ENCODE assay signal across 8 cellular contexts in genomic region chr4:184745747-184746531, GRCh38. TPM values are rescaled to one million over a fixed set of nuclear protein-coding genes. Genes with fewer than 3 reads are reported as not detected.
A peak's percentile ranks its signal among the peaks of the same experiment; 100 is the strongest.
DNase-seq lines count a peak whose midpoint lies in the region; ATAC-seq and TF ChIP-seq lines count a peak whose summit lies in the region.

No MANE protein-coding gene starts in this region.

- H3K4me2 ChIP-seq in BLaER1: peak overlapping the region; percentile 70

- H3K9me3 ChIP-seq in BLaER1: peaks cover 7% of the 10 kb centered on the region
- H3K9me3 ChIP-seq in adipocyte (ENCODE audit: control insufficient read depth, low read length): no peaks in the 10 kb centered on the region
- peaks cover 0 to 2% (median 0%) of the 10 kb centered on the region in 11 donors for H3K9me3 ChIP-seq in heart right ventricle
- H3K9me3 ChIP-seq in uterus: no peaks in the 10 kb centered on the region

- H3K27me3 ChIP-seq in BLaER1 (no peaks in the 10 kb centered on the region), adipocyte (replicated peaks; ENCODE audit: control insufficient read depth, insufficient read depth, low read length) (no peaks in the 10 kb centered on the region), heart right ventricle (no peaks in the 10 kb centered on the region), rectal smooth muscle tissue (ENCODE audit: control insufficient read depth, insufficient read depth, low read length) (no peaks in the 10 kb centered on the region), uterus (no peaks in the 10 kb centered on the region)

- peak; percentile 58 for ATAC-seq in GM21360 (IDR thresholded peaks at IDR 0.05; ENCODE audit: unreplicated experiment)
- peak in 7 of 8 donors; percentile 44 to 83 (median 67) for ATAC-seq in heart right ventricle

- H3K36me3 ChIP-seq in BLaER1: no peaks in the 10 kb centered on the region; the same call in 1 of the 2 replicates
- H3K36me3 ChIP-seq in adipocyte (ENCODE audit: control insufficient read depth, insufficient read depth, low read length, severe bottlenecking): no peaks in the 10 kb centered on the region
- no peaks in the 10 kb centered on the region for H3K36me3 ChIP-seq in heart right ventricle
- H3K36me3 ChIP-seq in rectal smooth muscle tissue (ENCODE audit: control insufficient read depth, insufficient read depth, low read length): no peaks in the 10 kb centered on the region
- H3K36me3 ChIP-seq in uterus: no peaks in the 10 kb centered on the region

- H4K20me1 ChIP-seq in BLaER1: no peaks in the 10 kb centered on the region

- H3K27ac ChIP-seq in BLaER1: peak overlapping the region; percentile 66
- H3K27ac ChIP-seq in heart right ventricle: peak overlapping the region; percentile 67 to 89 (median 82)
- H3K27ac ChIP-seq in rectal smooth muscle tissue (ENCODE audit: low read depth, low read length): peak overlapping the region; percentile 77
- H3K27ac ChIP-seq in uterus: peak overlapping the region; percentile 83 to 85

- intact Hi-C loops in heart right ventricle (cut with DNase I): loop anchor here in 8 of 10 donors (2.0 to 10.0 kb wide), 11 partner anchors 71 to 349 kb away; partner anchors contain the start of genes ACSL1 (in 2 of the 8), CASP3 (in 1 of the 8) and PRIMPOL (in 1 of the 8)
- intact Hi-C loops in uterus (cut with DNase I; ENCODE audit: low total_unique reads): no loop called here

- H3K9ac ChIP-seq in BLaER1 (peak overlapping the region; percentile 51), adipocyte (ENCODE audit: low read length) (peak overlapping the region; percentile 87), rectal smooth muscle tissue (ENCODE audit: low read length) (no peak overlapping the region)

- whole genome bisulfite sequencing in heart right ventricle, 2 donors: 26 to 28% methylated on average over 12 of the region's 12 CpGs

- no peak overlapping the region for H3K4me3 ChIP-seq in BLaER1
- H3K4me3 ChIP-seq in NB4 (ENCODE audit: low read depth, low read length): peak overlapping the region; percentile 29
- H3K4me3 ChIP-seq in adipocyte (ENCODE audit: low read length): peak overlapping the region; percentile 66
- H3K4me3 ChIP-seq in heart right ventricle: peak overlapping the region in 6 of 10 donors; percentile 1 to 20 (median 6)
- H3K4me3 ChIP-seq in rectal smooth muscle tissue (ENCODE audit: low read length): no peak overlapping the region
- peak overlapping the region in 1 of 2 donors; percentile 9 for H3K4me3 ChIP-seq in uterus

- no peak for TF ChIP-seq POLR2A in NB4 (IDR thresholded peaks at IDR 0.05; ENCODE audit: extremely low read depth, insufficient read length)
- TF ChIP-seq POLR2A in uterus (IDR thresholded peaks at IDR 0.05): no peak

- H3K4me1 ChIP-seq in BLaER1 (peaks cover 18% of the 10 kb centered on the region), adipocyte (ENCODE audit: control insufficient read depth, insufficient read depth, low read length) (peaks cover 32% of the 10 kb centered on the region), heart right ventricle (peaks cover 12 to 52% (median 39%) of the 10 kb centered on the region in 9 donors), rectal smooth muscle tissue (ENCODE audit: control insufficient read depth, insufficient read depth, low read length) (peaks cover 16% of the 10 kb centered on the region), uterus (no peaks in the 10 kb centered on the region)

- DNase-seq in NB4 (ENCODE audit: low read depth) (peak; percentile 92), SW 1271 (lab: John Stamatoyannopoulos, UW) (peak; percentile 15 to 44), adipocyte (ENCODE audit: low read depth) (peak; percentile 94), heart right ventricle (peak; percentile 45 to 83), uterus (peak; percentile 76 to 85)

- TF ChIP-seq CTCF in NB4 (IDR thresholded peaks at IDR 0.05; ENCODE audit: low read depth, low read length) (peak; percentile 66), heart right ventricle (IDR thresholded peaks at IDR 0.05) (peak; percentile 52 to 87 (median 81)), uterus (IDR thresholded peaks at IDR 0.05) (peak; percentile 72 to 88 (median 79))

RNA-seq across cellular contexts. Expression of gene CENPU, which starts 12.0 kb away (rescaled TPM):
- total RNA-seq in heart right ventricle (1 to 10 TPM in 8 of 10 donors, under 1 TPM in 2; 0.62 to 4.6 (median 1.4) TPM), uterus (10 to 100 TPM in 1 of 4 donors, 1 to 10 TPM in 1, not detected in 2; 1.9 to 30.5 TPM)
- polyA plus RNA-seq in heart right ventricle: 1 to 10 TPM; 1.0 to 3.6 TPM

Comparison
In these comparisons a context has a peak if more than half of its experiments do, and no peak if none do; other contexts are left out.
1. H3K4me3 ChIP-seq: peak in NB4 (single experiment), adipocyte (single experiment) and heart right ventricle (6 of 10); none in BLaER1 (single experiment) and rectal smooth muscle tissue (single experiment).
2. DNase-seq: peak in every context shown above with its lines; median percentile 94 in adipocyte; 92 in NB4; 80 in uterus; 64 in heart right ventricle; 30 in SW 1271.
3. Peak in every context shown above with its lines, with median percentiles within 50 percentile points of each other: H3K27ac ChIP-seq and CTCF ChIP-seq.